Comparison of ENCODE assay signal across 8 cellular contexts in the genomic region with DNA sequence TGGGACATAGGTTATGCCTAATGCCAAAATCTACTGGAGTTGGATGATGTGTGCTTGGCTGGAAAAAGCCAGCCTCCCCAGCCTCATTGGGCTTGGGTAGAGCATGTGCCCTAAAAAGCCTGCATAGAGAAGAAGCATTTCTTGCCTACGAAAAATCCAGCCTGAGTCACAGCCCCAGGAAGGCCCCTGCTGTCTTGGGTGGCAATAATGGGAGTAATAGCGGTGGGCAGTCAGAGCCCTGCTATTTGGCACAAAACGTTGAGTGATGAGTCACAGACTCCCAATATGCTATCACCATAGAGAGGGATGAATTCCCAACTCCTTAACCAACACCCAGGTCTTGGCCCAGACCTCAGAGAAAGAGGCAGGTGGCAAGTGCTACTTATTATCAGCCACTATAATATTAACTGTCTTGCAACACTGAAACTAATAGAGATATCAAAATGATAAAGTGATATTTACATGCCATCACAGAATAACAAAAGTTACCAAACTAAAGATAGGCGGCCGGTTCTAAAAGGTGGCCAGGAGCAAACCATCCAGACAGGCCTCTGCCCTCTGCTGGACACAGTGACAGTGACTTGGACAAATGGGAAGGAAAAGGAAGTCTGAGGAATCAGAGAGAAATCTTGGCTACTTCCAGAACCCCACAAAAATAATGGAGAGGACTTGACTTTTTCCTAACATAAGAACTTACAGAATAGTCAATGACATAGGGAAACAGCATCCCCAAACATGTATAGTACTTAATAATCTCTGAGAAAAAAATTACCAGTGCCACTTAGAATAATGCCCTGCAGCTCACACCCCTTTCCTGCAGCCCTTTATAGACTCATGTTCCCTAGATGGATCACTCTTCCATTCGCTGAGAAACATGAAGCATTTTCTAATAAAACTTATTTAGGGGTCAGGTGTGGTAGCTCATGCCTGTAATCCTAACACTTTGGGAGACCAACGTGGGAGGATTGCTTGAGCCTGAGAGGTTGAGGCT.
DNase-seq lines count a peak whose midpoint lies in the region; ATAC-seq lines count a peak whose summit lies in the region.

No MANE protein-coding gene starts in this region.

- no peak overlapping the region for H3K9ac ChIP-seq in HUES48 (ENCODE audit: low read depth, low read length)

- no peaks in the 10 kb centered on the region; the same call in 1 of the 2 replicates for H3K36me3 ChIP-seq in HUES48 (ENCODE audit: control insufficient read depth, insufficient read depth, low read length)

- H3K4me3 ChIP-seq in HUES48 (ENCODE audit: low read depth, low read length): no peak overlapping the region

- no peaks in the 10 kb centered on the region for H3K27me3 ChIP-seq in HUES48 (ENCODE audit: control insufficient read depth, insufficient read depth, low read length)

- ATAC-seq in HG02571 (IDR thresholded peaks at IDR 0.05; ENCODE audit: unreplicated experiment): no peak

- in situ Hi-C loops in T47D (cut with HindIII; ENCODE audit: low pct_unique_long_range_greater_than_20kb, low sequenced_read_pairs): no loop called here

- H3K4me1 ChIP-seq in HUES48 (ENCODE audit: control insufficient read depth, insufficient read depth, low read length): no peaks in the 10 kb centered on the region

- H3K27ac ChIP-seq in HUES48 (ENCODE audit: low read depth, low read length): peak overlapping the region; percentile 71

- no peaks in the 10 kb centered on the region for H3K9me3 ChIP-seq in HUES48 (ENCODE audit: control insufficient read depth, insufficient read depth, low read length)

- DNase-seq in AG08395 (ENCODE audit: low spot score) (peak; percentile 90), T47D (ENCODE audit: low read depth in 1 of 2, low spot score in 1 of 2) (peak; percentile 21 to 57), medulla oblongata (ENCODE audit: extremely low spot score) (peak; percentile 34), NCI-H2171 (lab: John Stamatoyannopoulos, UW) (no peak), DMS153 treated with DMSO at 0.1 percent for 48 hours (lab: John Stamatoyannopoulos, UW; ENCODE audit: unreplicated experiment) (no peak)
- no peak for DNase-seq in activated CD4-positive, alpha-beta T cell treated with anti-CD3 and anti-CD28 coated beads, Interleukin-2, amount 50 U/mL, for 1 hour

Comparison
In these comparisons a context has a peak if more than half of its experiments do, and no peak if none do; other contexts are left out.
1. DNase-seq: peak in AG08395 (single experiment), T47D (2 of 2) and medulla oblongata (single experiment); none in NCI-H2171 (single experiment), DMS153 treated with DMSO at 0.1 percent for 48 hours (single experiment) and activated CD4-positive, alpha-beta T cell treated with anti-CD3 and anti-CD28 coated beads, Interleukin-2, amount 50 U/mL, for 1 hour (single experiment).